Comparison of ENCODE assay signal across 1 cellular context in the genomic region with DNA sequence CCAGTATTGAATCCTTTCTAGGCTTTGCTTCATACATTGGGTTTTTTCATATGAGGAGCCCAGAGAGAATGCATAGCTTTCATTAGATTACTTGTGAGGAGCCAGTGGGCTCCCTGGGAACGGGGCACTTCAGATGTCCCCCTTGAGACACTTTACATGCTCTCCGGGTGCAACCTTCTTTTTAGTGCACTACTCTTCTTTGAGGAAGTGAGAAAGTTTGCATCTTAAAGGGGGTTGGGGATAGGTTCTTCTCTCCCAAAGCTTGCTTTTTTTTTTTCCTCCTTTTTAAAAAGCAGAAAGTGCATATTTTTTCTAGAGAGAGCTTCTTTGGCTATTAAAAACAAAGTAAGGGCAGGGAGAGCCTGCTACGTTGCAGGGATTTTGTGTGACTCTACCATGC.
TF ChIP-seq lines count a peak whose summit lies in the region.

No MANE protein-coding gene starts in this region.

TF ChIP-seq in GM12878, 131 proteins besides CTCF, POLR2A, EP300 and RAD21 (continued from another document):
- TF ChIP-seq, protein P1, sequence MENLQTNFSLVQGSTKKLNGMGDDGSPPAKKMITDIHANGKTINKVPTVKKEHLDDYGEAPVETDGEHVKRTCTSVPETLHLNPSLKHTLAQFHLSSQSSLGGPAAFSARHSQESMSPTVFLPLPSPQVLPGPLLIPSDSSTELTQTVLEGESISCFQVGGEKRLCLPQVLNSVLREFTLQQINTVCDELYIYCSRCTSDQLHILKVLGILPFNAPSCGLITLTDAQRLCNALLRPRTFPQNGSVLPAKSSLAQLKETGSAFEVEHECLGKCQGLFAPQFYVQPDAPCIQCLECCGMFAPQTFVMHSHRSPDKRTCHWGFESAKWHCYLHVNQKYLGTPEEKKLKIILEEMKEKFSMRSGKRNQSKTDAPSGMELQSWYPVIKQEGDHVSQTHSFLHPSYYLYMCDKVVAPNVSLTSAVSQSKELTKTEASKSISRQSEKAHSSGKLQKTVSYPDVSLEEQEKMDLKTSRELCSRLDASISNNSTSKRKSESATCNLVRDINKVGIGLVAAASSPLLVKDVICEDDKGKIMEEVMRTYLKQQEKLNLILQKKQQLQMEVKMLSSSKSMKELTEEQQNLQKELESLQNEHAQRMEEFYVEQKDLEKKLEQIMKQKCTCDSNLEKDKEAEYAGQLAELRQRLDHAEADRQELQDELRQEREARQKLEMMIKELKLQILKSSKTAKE (IDR thresholded peaks at IDR 0.05; ENCODE audit: low read depth, poor library complexity, severe bottlenecking), result peak; percentile 20
- TF ChIP-seq POLR2AphosphoS2 (IDR thresholded peaks at IDR 0.05; ENCODE audit: low read depth, low read length), result no peak
- no peak for TF ChIP-seq ASH2L (IDR thresholded peaks at IDR 0.05; ENCODE audit: borderline replicate concordance, low read depth)
- TF ChIP-seq SPI1 (IDR thresholded peaks at IDR 0.05; ENCODE audit: borderline replicate concordance, insufficient read depth, low read depth, low read length), result peak; percentile 94
- no peak for TF ChIP-seq FOXK2 (IDR thresholded peaks at IDR 0.05)
- TF ChIP-seq ZBTB40 (IDR thresholded peaks at IDR 0.05; ENCODE audit: borderline replicate concordance), result no peak
- no peak for TF ChIP-seq GABPA (IDR thresholded peaks at IDR 0.05; ENCODE audit: low read depth)
- TF ChIP-seq CBX3 (IDR thresholded peaks at IDR 0.05; ENCODE audit: borderline replicate concordance, low read depth), result no peak
- TF ChIP-seq JUNB (IDR thresholded peaks at IDR 0.05), result no peak
- TF ChIP-seq TARDBP (IDR thresholded peaks at IDR 0.05; ENCODE audit: borderline replicate concordance), result no peak
- peak; percentile 64 for TF ChIP-seq IRF4 (IDR thresholded peaks at IDR 0.05; ENCODE audit: low read depth, low read length)
- TF ChIP-seq NR2F1 (conservative IDR thresholded peaks at IDR 0.05), result no peak
- TF ChIP-seq MTA3 (IDR thresholded peaks at IDR 0.05; ENCODE audit: borderline replicate concordance, low read length), result no peak
- TF ChIP-seq KAT2A (conservative IDR thresholded peaks at IDR 0.05; ENCODE audit: control insufficient read depth, low read depth, low read length), result no peak
- TF ChIP-seq BHLHE40 (IDR thresholded peaks at IDR 0.05; ENCODE audit: borderline replicate concordance in 1 of 2, low read depth in 2 of 2, low read length in 1 of 2), result 0 out of 4 replicates have a peak, but pooled peaks of 1 of the 2 experiments have one; percentile 12
- no peak for TF ChIP-seq E2F8 (IDR thresholded peaks at IDR 0.05; ENCODE audit: low read depth, partially characterized antibody)
- no peak for TF ChIP-seq MEF2A (IDR thresholded peaks at IDR 0.05; ENCODE audit: insufficient read depth, low read depth, low read length)
- TF ChIP-seq ZNF384 (IDR thresholded peaks at IDR 0.05; ENCODE audit: borderline replicate concordance, low read depth, low read length), result peak; percentile 85
- no peak for TF ChIP-seq SUPT20H (IDR thresholded peaks at IDR 0.05; ENCODE audit: borderline replicate concordance, control insufficient read depth, low read depth, low read length)
- no peak for TF ChIP-seq SMARCA5 (IDR thresholded peaks at IDR 0.05)
- no peak for TF ChIP-seq BCLAF1 (IDR thresholded peaks at IDR 0.05)
- TF ChIP-seq SMC3 (IDR thresholded peaks at IDR 0.05; ENCODE audit: borderline replicate concordance, low read length), result no peak
- TF ChIP-seq GATAD2B (conservative IDR thresholded peaks at IDR 0.05; ENCODE audit: low read depth), result peak; percentile 50
- TF ChIP-seq ZBTB33 (IDR thresholded peaks at IDR 0.05), result no peak
- TF ChIP-seq MYC (IDR thresholded peaks at IDR 0.05; ENCODE audit: insufficient read depth, insufficient read length, insufficient replicate concordance, low read length, severe bottlenecking), result no peak
- no peak for TF ChIP-seq ZNF622 (IDR thresholded peaks at IDR 0.05)
- peak; percentile 31; the same call in 1 of the 2 replicates for TF ChIP-seq CHD2 (IDR thresholded peaks at IDR 0.05; ENCODE audit: borderline replicate concordance, low read depth, low read length)
- no peak for TF ChIP-seq FOS (IDR thresholded peaks at IDR 0.05; ENCODE audit: borderline replicate concordance, extremely low read depth, insufficient read length)
- no peak for TF ChIP-seq LARP7 (IDR thresholded peaks at IDR 0.05)
- TF ChIP-seq MXI1 (IDR thresholded peaks at IDR 0.05; ENCODE audit: low read depth, low read length), result peak; percentile 58; the same call in 1 of the 2 replicates
TF ChIP-seq in GM12878: peak in this region for 21.
